In the genomic region with DNA sequence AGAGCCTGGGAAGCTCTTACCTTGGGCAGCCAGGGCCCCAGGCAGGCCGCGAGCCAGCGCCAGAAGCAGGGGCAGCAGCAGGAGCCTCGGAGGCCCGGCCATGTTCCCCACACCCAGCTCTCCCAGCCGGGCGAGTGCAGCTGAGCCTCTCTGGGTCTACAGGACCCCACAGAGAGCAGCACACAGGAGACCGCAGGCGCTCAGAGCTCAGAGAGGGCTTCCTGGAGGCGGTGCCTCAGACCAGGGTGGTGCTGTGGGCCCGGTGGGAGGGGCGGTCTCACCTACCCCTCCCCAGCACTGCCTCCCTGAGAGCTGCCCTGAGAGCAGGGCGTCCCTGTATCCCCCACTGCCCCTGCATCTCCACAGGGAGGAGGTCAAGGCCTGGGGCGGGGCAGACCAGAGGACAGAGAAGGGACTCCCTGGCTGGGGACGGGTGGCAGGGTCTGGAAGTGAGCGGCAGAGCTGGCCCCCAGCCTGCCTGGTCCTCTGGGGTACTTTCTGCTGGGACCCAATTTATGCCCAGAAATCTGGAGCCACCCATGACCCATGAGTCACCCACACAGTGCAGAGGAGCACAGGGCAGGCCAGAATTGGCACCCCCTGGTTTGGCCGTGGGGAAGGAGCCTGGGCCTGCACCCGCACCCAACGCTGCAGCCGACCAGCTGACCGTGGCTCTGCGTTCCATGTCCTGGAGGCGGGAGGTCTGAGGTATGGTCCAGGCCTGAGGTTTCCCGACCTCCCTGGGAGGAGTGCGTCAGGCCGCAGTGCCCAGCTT, we compare ENCODE assay signal across 13 cellular contexts. TPM values are rescaled to one million over a fixed set of nuclear protein-coding genes. Genes with fewer than 3 reads are reported as not detected.
DNase-seq lines count a peak whose midpoint lies in the region; ATAC-seq and TF ChIP-seq lines count a peak whose summit lies in the region.
"Had no signal": no experiment of that assay in that cellular context is flagged by ENCODE, and none has a peak within 500 bp of the region (broad histone marks: within the 10 kb centered on the region; RNA-seq: fewer than 3 reads in every experiment).

A gene (minus strand): TSS at position 215 of the 775 bp plus-strand sequence. CDS start 113 bp downstream, at position 102.

- no peak within 1 kb of the TSS for H3K27ac ChIP-seq in right lobe of liver
- peak within 1 kb of the TSS; percentile 10 to 49 (median 35) for H3K27ac ChIP-seq in stomach
- no peak within 1 kb of the TSS for H3K27ac ChIP-seq in psoas muscle
- H3K27ac ChIP-seq: adrenal gland, esophagus muscularis mucosa had no signal

- H3K36me3 ChIP-seq in right lobe of liver, result no peaks in the 10 kb centered on the region
- peaks cover 0 to 10% (median under 1%) of the 10 kb centered on the region in 4 donors for H3K36me3 ChIP-seq in stomach
- no peaks in the 10 kb centered on the region for H3K36me3 ChIP-seq in psoas muscle (ENCODE audit: insufficient read depth in 1 of 2, low read depth in 1 of 2)
- H3K36me3 ChIP-seq: adrenal gland had no signal

- peak within 1 kb of the TSS in 1 of 3 donors; percentile 24 for H3K4me3 ChIP-seq in right lobe of liver
- H3K4me3 ChIP-seq in stomach, result peak within 1 kb of the TSS; percentile 11 to 33 (median 28)
- no peak within 1 kb of the TSS for H3K4me3 ChIP-seq in psoas muscle
- H3K4me3 ChIP-seq: adrenal gland had no signal

- TF ChIP-seq CTCF in right lobe of liver (IDR thresholded peaks at IDR 0.05), result no peak
- TF ChIP-seq CTCF in stomach (IDR thresholded peaks at IDR 0.05), result no peak
- no peak for TF ChIP-seq CTCF in psoas muscle (IDR thresholded peaks at IDR 0.05)

- H3K4me1 ChIP-seq in right lobe of liver (no peaks in the 10 kb centered on the region), stomach (peaks cover 12 to 30% (median 24%) of the 10 kb centered on the region in 4 donors), psoas muscle (peaks cover 5% of the 10 kb centered on the region)
- H3K4me1 ChIP-seq: adrenal gland had no signal

- WGBS in right lobe of liver (ENCODE audit: insufficient coverage, low coverage, low lambda C conversion rate, missing lambda C conversion rate), result no CpG with 5 or more reads among the region's 26 CpGs
- WGBS in stomach, 5 donors, result 76 to 93% (median 78%) methylated on average over 9 to 26 of the region's 26 CpGs
- 79 to 84% (median 83%) methylated on average over 24 to 26 of the region's 26 CpGs for WGBS in psoas muscle, 3 donors

- intact Hi-C loops in right lobe of liver (cut with DNase I) (loop anchor here in 1 of 2 donors (5.0 kb wide), 1 partner anchor 80 kb away; no protein-coding TSS in a partner anchor), stomach (cut with DNase I; ENCODE audit: low total_unique reads) (no loop called here), psoas muscle (cut with DNase I) (loop anchor here (2.0 to 5.0 kb wide), 2 partner anchors 15 to 70 kb away; no protein-coding TSS in a partner anchor)

- TF ChIP-seq EP300 in stomach (IDR thresholded peaks at IDR 0.05), result no peak

- peak in 4 of 5 experiments; percentile 39 to 85 (median 62) for DNase-seq in T-helper 2 cell
- DNase-seq in activated T-cell treated with anti-CD3 and anti-CD28 coated beads, Interleukin-2, amount 50 U/mL, for 48 hours, result peak; percentile 82 to 86
- DNase-seq in right lobe of liver, result no peak
- no peak for DNase-seq in stomach
- DNase-seq in NCI-H187 treated with DMSO at 0.1 percent for 48 hours (lab: John Stamatoyannopoulos, UW), result no peak
- DNase-seq in NOMO-1 treated with dmso at 0.1 percent for 144 hours (lab: John Stamatoyannopoulos, UW; ENCODE audit: unreplicated experiment), result no peak
- DNase-seq in psoas muscle, result no peak
- DNase-seq: adrenal gland, mammary epithelial cell, NCI-H1092 had no signal

- no peaks in the 10 kb centered on the region for H3K27me3 ChIP-seq in right lobe of liver
- H3K27me3 ChIP-seq in stomach, result peaks cover 10 to 56% (median 36%) of the 10 kb centered on the region in 3 donors
- peaks cover 0 to 21% (median 9%) of the 10 kb centered on the region in 3 donors for H3K27me3 ChIP-seq in psoas muscle (ENCODE audit: insufficient read depth in 3 of 3, low read length in 2 of 3)

- H3K9me3 ChIP-seq in right lobe of liver (no peaks in the 10 kb centered on the region), stomach (no peaks in the 10 kb centered on the region), psoas muscle (no peaks in the 10 kb centered on the region)
- H3K9me3 ChIP-seq: adrenal gland, esophagus muscularis mucosa had no signal

- no peak for TF ChIP-seq POLR2A in right lobe of liver (IDR thresholded peaks at IDR 0.05)
- no peak for TF ChIP-seq POLR2A in stomach (IDR thresholded peaks at IDR 0.05)
- no peak for TF ChIP-seq POLR2A in GM18505 (IDR thresholded peaks at IDR 0.05; ENCODE audit: borderline replicate concordance, extremely low read depth, insufficient read depth, insufficient read length)

- peak in 3 of 4 donors; percentile 16 to 33 (median 27) for ATAC-seq in right lobe of liver
- no peak for ATAC-seq in GM18505 (IDR thresholded peaks at IDR 0.05; ENCODE audit: unreplicated experiment)
- ATAC-seq in psoas muscle, result no peak
- ATAC-seq: Panc1 had no signal

RNA-seq across cellular contexts. Expression of the gene that starts here (rescaled TPM):
- 1 to 10 TPM in 4 of 6 experiments, under 1 TPM in 2; 0.31 to 3.2 (median 1.3) TPM for total RNA-seq in right lobe of liver
- 1 to 10 TPM in 2 of 5 donors, not detected in 3; 2.0 to 4.3 TPM for total RNA-seq in stomach
- 1 to 10 TPM; 2.1 to 8.6 (median 3.7) TPM for polyA plus RNA-seq in stomach
- total RNA-seq in psoas muscle, result under 1 TPM in 3 of 4 donors, not detected in 1; 0.18 to 0.81 (median 0.71) TPM
- under 1 TPM; 0.13 to 0.19 (median 0.16) TPM for polyA plus RNA-seq in psoas muscle
- total RNA-seq: mammary epithelial cell had no signal
- polyA plus RNA-seq: mammary epithelial cell had no signal

Comparison
In these comparisons a context has a peak if more than half of its experiments do, and no peak if none do; other contexts are left out.
1. DNase-seq: peak in T-helper 2 cell (4 of 5) and activated T-cell treated with anti-CD3 and anti-CD28 coated beads, Interleukin-2, amount 50 U/mL, for 48 hours (2 of 2); none in right lobe of liver (0 of 3), stomach (single experiment), NCI-H187 treated with DMSO at 0.1 percent for 48 hours (single experiment), NOMO-1 treated with dmso at 0.1 percent for 144 hours (single experiment) and psoas muscle (0 of 2).
2. ATAC-seq: peak in right lobe of liver (3 of 4); none in GM18505 (single experiment) and psoas muscle (0 of 4).
3. H3K27ac ChIP-seq: peak in stomach (5 of 5); none in right lobe of liver (0 of 3) and psoas muscle (single experiment).